20 cellular contexts compared by ENCODE assay signal in genomic region chr12:128933039-128933438, GRCh38.
DNase-seq lines count a peak whose midpoint lies in the region; ATAC-seq and TF ChIP-seq lines count a peak whose summit lies in the region.
"Had no signal": no experiment of that assay in that cellular context is flagged by ENCODE, and none has a peak within 500 bp of the region (broad histone marks: within the 10 kb centered on the region; RNA-seq: fewer than 3 reads in every experiment).

No MANE protein-coding gene starts in this region.

- no peak for TF ChIP-seq POLR2A in testis (IDR thresholded peaks at IDR 0.05)

- WGBS in testis, 2 donors = 70 to 76% methylated on average over 27 of the region's 27 CpGs

- no peak overlapping the region for H3K27ac ChIP-seq in 22Rv1
- no peak overlapping the region for H3K27ac ChIP-seq in testis
- H3K27ac ChIP-seq in RWPE1 = no peak overlapping the region
- H3K27ac ChIP-seq: A549 had no signal

- TF ChIP-seq CTCF in 22Rv1 (IDR thresholded peaks at IDR 0.05) = 0 out of 2 replicates have a peak, but pooled peaks have one; percentile 15
- no peak for TF ChIP-seq CTCF in testis (IDR thresholded peaks at IDR 0.05)
- no peak for TF ChIP-seq CTCF in RWPE1 (conservative IDR thresholded peaks at IDR 0.05; ENCODE audit: low read depth)

- intact Hi-C loops in testis (cut with DNase I; ENCODE audit: low total_unique reads) = no loop called here

- CTCF ChIA-PET in RWPE1 (lab: Yijun Ruan, JAX) = no interaction called here

- DNase-seq in NCI-H1417 treated with DMSO at 0.1 percent for 48 hours (lab: John Stamatoyannopoulos, UW) (peak; percentile 59), immature natural killer cell (peak in 2 of 3 donors; percentile 30 to 71), testis (peak; percentile 51), DMS79 (lab: John Stamatoyannopoulos, UW) (no peak), RWPE1 (ENCODE audit: low spot score) (no peak), NCI-H526 (lab: John Stamatoyannopoulos, UW) (no peak)
- DNase-seq: 8988T, C1 segment of cervical spinal cord, Calu3, COR-L47, DMS153, EL, GDM1, GOT3, HFFc6 had no signal

- peak overlapping the region in 1 of 6 donors; percentile 88 for H3K27ac Mint-ChIP-seq in immature natural killer cell
- H3K27ac Mint-ChIP-seq: CD4-positive, alpha-beta memory T cell; HFFc6 had no signal

- POLR2A ChIA-PET in RWPE1 (lab: Yijun Ruan, JAX; ENCODE audit: low non-redundant PET) = no interaction called here

- no peaks in the 10 kb centered on the region for H3K4me1 ChIP-seq in testis
- H3K4me1 ChIP-seq: A549, HAP-1 had no signal

- H3K36me3 ChIP-seq in testis (ENCODE audit: low read depth, missing control alignments) = no peaks in the 10 kb centered on the region
- H3K36me3 ChIP-seq: HAP-1 had no signal

- H3K9me3 ChIP-seq in testis = no peaks in the 10 kb centered on the region
- H3K9me3 ChIP-seq: A549, HAP-1 had no signal

- no peak for ATAC-seq in GM21723 (IDR thresholded peaks at IDR 0.05; ENCODE audit: unreplicated experiment)
- ATAC-seq: A549 had no signal

- H3K27me3 Mint-ChIP-seq in immature natural killer cell (ENCODE audit: low read depth in 3 of 3) = peaks cover 0 to 6% (median 6%) of the 10 kb centered on the region in 3 donors
- H3K27me3 Mint-ChIP-seq: CD4-positive, alpha-beta memory T cell had no signal

- peak overlapping the region; percentile 19 to 44 for H3K4me3 ChIP-seq in testis
- H3K4me3 ChIP-seq: A549, HAP-1 had no signal

- H3K4me1 Mint-ChIP-seq in immature natural killer cell = peaks cover 0 to 4% of the 10 kb centered on the region in 2 donors

- H3K27me3 ChIP-seq in testis = no peaks in the 10 kb centered on the region

- peak overlapping the region in 2 of 5 donors; percentile 6 to 54 for H3K4me3 Mint-ChIP-seq in immature natural killer cell
- H3K4me3 Mint-ChIP-seq: CD4-positive, alpha-beta memory T cell; HFFc6 had no signal

- no peaks in the 10 kb centered on the region for H3K36me3 Mint-ChIP-seq in immature natural killer cell
- H3K36me3 Mint-ChIP-seq: CD4-positive, alpha-beta memory T cell had no signal

- H3K9me3 Mint-ChIP-seq in immature natural killer cell = no peaks in the 10 kb centered on the region

Comparison
In these comparisons a context has a peak if more than half of its experiments do, and no peak if none do; other contexts are left out.
1. DNase-seq: peak in NCI-H1417 treated with DMSO at 0.1 percent for 48 hours (single experiment), immature natural killer cell (2 of 3) and testis (single experiment); none in DMS79 (single experiment), RWPE1 (single experiment) and NCI-H526 (0 of 2).